ENCODE assay signal across 8 cellular contexts in the genomic region with DNA sequence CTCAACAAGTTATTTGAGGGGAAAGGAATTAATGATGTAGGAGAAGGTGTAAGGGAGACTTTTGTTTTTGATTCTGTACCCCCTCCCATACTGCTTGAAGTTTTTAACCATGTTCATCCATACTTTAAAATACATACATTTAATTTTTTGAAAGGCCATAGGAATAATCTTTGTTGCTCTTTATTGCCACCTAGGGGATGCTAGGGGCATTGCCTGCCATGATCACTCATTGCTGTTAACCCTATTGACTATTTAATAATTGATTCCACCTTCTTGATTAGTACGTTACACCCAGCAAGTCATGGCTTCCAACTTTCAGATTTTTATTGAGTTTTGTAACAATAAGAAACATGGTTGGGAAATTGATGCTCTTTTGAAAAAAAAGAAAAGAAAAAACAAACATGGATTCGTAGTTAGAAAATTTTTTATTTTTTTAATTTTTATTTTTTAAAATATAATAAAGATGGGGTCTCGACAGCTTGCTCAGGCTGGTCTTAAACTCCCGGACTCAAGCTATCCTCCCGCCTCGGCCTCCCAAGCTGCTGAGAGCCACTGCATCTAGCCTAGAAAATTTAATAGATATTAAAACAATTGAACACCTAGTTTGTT. TPM values are rescaled to one million over a fixed set of nuclear protein-coding genes. Genes with fewer than 3 reads are reported as not detected.
DNase-seq lines count a peak whose midpoint lies in the region; ATAC-seq and TF ChIP-seq lines count a peak whose summit lies in the region.

No MANE protein-coding gene starts in this region.

- H3K9me3 ChIP-seq in cardiac muscle cell (ENCODE audit: low read depth) (no peaks in the 10 kb centered on the region), SU-DHL-6 (ENCODE audit: insufficient read depth, low read length) (no peaks in the 10 kb centered on the region), colonic mucosa (no peaks in the 10 kb centered on the region)
- no peaks in the 10 kb centered on the region for H3K9me3 ChIP-seq in naive thymus-derived CD4-positive, alpha-beta T cell (ENCODE audit: control insufficient read depth in 2 of 3, low read length in 3 of 3)

- no peak overlapping the region for H3K4me3 Mint-ChIP-seq in naive thymus-derived CD4-positive, alpha-beta T cell

- H3K4me3 ChIP-seq in cardiac muscle cell, result no peak overlapping the region
- H3K4me3 ChIP-seq in SU-DHL-6 (ENCODE audit: insufficient read depth, low read length, poor library complexity, severe bottlenecking), result no peak overlapping the region
- H3K4me3 ChIP-seq in colonic mucosa, result no peak overlapping the region
- H3K4me3 ChIP-seq in naive thymus-derived CD4-positive, alpha-beta T cell (ENCODE audit: low read length), result no peak overlapping the region

- peak; percentile 33 to 49 for DNase-seq in cardiac muscle cell (ENCODE audit: low read depth in 1 of 2, low spot score in 1 of 2)
- no peak for DNase-seq in left cardiac atrium
- DNase-seq in colonic mucosa, result peak; percentile 43
- DNase-seq in naive thymus-derived CD4-positive, alpha-beta T cell, result peak in 6 of 9 donors; percentile 16 to 53 (median 46)
- no peak for DNase-seq in NCI-H526 treated with DMSO at 0.1 percent for 48 hours (lab: John Stamatoyannopoulos, UW)

- H3K9ac ChIP-seq in SU-DHL-6 (ENCODE audit: low read length), result no peak overlapping the region
- no peak overlapping the region for H3K9ac ChIP-seq in colonic mucosa (ENCODE audit: low read depth in 2 of 2, low read length in 2 of 2)

- peak overlapping the region; percentile 19 for H2AFZ ChIP-seq in SU-DHL-6 (ENCODE audit: low read depth, low read length, severe bottlenecking)

- CTCF ChIA-PET in naive thymus-derived CD4-positive, alpha-beta T cell (lab: Charles Lee), result interaction anchor here (0.7 kb wide), 1 partner anchor 37 kb away, joined by 3 read pairs; no protein-coding TSS in a partner anchor

- H3K27me3 ChIP-seq in cardiac muscle cell (peaks cover 11% of the 10 kb centered on the region), SU-DHL-6 (ENCODE audit: low read length) (no peaks in the 10 kb centered on the region), colonic mucosa (no peaks in the 10 kb centered on the region)
- H3K27me3 ChIP-seq in naive thymus-derived CD4-positive, alpha-beta T cell (ENCODE audit: control insufficient read depth in 2 of 2, insufficient read depth in 2 of 2, low read length in 2 of 2), result no peaks in the 10 kb centered on the region

- peaks cover 0 to 10% (median 0%) of the 10 kb centered on the region in 7 donors for H3K4me1 Mint-ChIP-seq in naive thymus-derived CD4-positive, alpha-beta T cell

- intact Hi-C loops in left cardiac atrium (cut with DNase I), result no loop called here
- intact Hi-C loops in colonic mucosa (cut with DNase I), result loop anchor here (5.0 kb wide), 1 partner anchor 123 kb away; no protein-coding TSS in a partner anchor
- intact Hi-C loops in naive thymus-derived CD4-positive, alpha-beta T cell (cut with micrococcal nuclease), result loop anchor here (1.0 to 2.0 kb wide), 3 partner anchors 8 to 1255 kb away; no protein-coding TSS in a partner anchor

- peak; percentile 40; the same call in 1 of the 2 replicates for TF ChIP-seq RAD21 in Ishikawa (IDR thresholded peaks at IDR 0.05; ENCODE audit: low read depth)

- no peaks in the 10 kb centered on the region for H3K79me2 ChIP-seq in SU-DHL-6 (ENCODE audit: insufficient read depth, low read length)

- no peak overlapping the region for H3K4me2 ChIP-seq in SU-DHL-6 (ENCODE audit: low read depth, low read length, poor library complexity, severe bottlenecking)

- no peaks in the 10 kb centered on the region for H3F3A ChIP-seq in SU-DHL-6 (ENCODE audit: insufficient read depth)

- ATAC-seq in left cardiac atrium, result no peak
- ATAC-seq in naive thymus-derived CD4-positive, alpha-beta T cell, result peak; percentile 86
- ATAC-seq in HG03571 (IDR thresholded peaks at IDR 0.05; ENCODE audit: unreplicated experiment), result no peak

- H3K27ac ChIP-seq in cardiac muscle cell (no peak overlapping the region), SU-DHL-6 (ENCODE audit: low read depth, low read length) (no peak overlapping the region), colonic mucosa (no peak overlapping the region)
- no peak overlapping the region for H3K27ac ChIP-seq in naive thymus-derived CD4-positive, alpha-beta T cell (ENCODE audit: low read depth, low read length)

- TF ChIP-seq CTCF in cardiac muscle cell (IDR thresholded peaks at IDR 0.05; ENCODE audit: low read depth, low read length) (peak; percentile 94), SU-DHL-6 (IDR thresholded peaks at IDR 0.05; ENCODE audit: insufficient read depth, low read length, poor library complexity, severe bottlenecking) (peak; percentile 82), colonic mucosa (IDR thresholded peaks at IDR 0.05) (peak; percentile 95)

- H3K4me1 ChIP-seq in cardiac muscle cell (ENCODE audit: low read depth) (no peaks in the 10 kb centered on the region), colonic mucosa (no peaks in the 10 kb centered on the region)
- no peaks in the 10 kb centered on the region for H3K4me1 ChIP-seq in naive thymus-derived CD4-positive, alpha-beta T cell (ENCODE audit: control insufficient read depth in 2 of 2, insufficient read depth in 2 of 2, low read length in 2 of 2)

- no peaks in the 10 kb centered on the region for H3K36me3 Mint-ChIP-seq in naive thymus-derived CD4-positive, alpha-beta T cell

- POLR2A ChIA-PET in naive thymus-derived CD4-positive, alpha-beta T cell (lab: Charles Lee), result interaction anchor here (1.5 kb wide), 1 partner anchor 8 kb away, joined by 3 read pairs; a partner anchor contains a TSS

- no peaks in the 10 kb centered on the region for H3K36me3 ChIP-seq in cardiac muscle cell
- no peaks in the 10 kb centered on the region for H3K36me3 ChIP-seq in SU-DHL-6 (ENCODE audit: low read length)
- no peaks in the 10 kb centered on the region for H3K36me3 ChIP-seq in colonic mucosa
- H3K36me3 ChIP-seq in naive thymus-derived CD4-positive, alpha-beta T cell (ENCODE audit: control insufficient read depth in 2 of 3, insufficient read depth in 3 of 3, low read length in 3 of 3), result no peaks in the 10 kb centered on the region

- H3K9me2 ChIP-seq in SU-DHL-6 (replicated peaks; ENCODE audit: insufficient read depth, low read length), result no peaks in the 10 kb centered on the region

- H3K9me3 Mint-ChIP-seq in naive thymus-derived CD4-positive, alpha-beta T cell, result peaks cover 0 to 2% (median under 1%) of the 10 kb centered on the region in 11 donors

- H3K27ac Mint-ChIP-seq in naive thymus-derived CD4-positive, alpha-beta T cell, result no peak overlapping the region

- H3K27me3 Mint-ChIP-seq in naive thymus-derived CD4-positive, alpha-beta T cell, result peaks cover 0 to 13% (median 5%) of the 10 kb centered on the region in 5 donors

- no peak for TF ChIP-seq EP300 in Ishikawa (IDR thresholded peaks at IDR 0.05; ENCODE audit: borderline replicate concordance)

- no peaks in the 10 kb centered on the region for H4K20me1 ChIP-seq in SU-DHL-6 (ENCODE audit: low read depth, low read length)

TF ChIP-seq in Ishikawa, 13 proteins besides CTCF, POLR2A, EP300 and RAD21 (continues in another document):
- no peak for TF ChIP-seq CEBPB (IDR thresholded peaks at IDR 0.05)
- no peak for TF ChIP-seq NFIC (IDR thresholded peaks at IDR 0.05)
- no peak for TF ChIP-seq TCF12 (IDR thresholded peaks at IDR 0.05; ENCODE audit: low read depth)
- TF ChIP-seq TEAD4 (IDR thresholded peaks at IDR 0.05), result no peak
- TF ChIP-seq CREB1 (IDR thresholded peaks at IDR 0.05; ENCODE audit: low read depth), result no peak
- TF ChIP-seq FOXM1 (IDR thresholded peaks at IDR 0.05; ENCODE audit: borderline replicate concordance, low read depth), result no peak
- TF ChIP-seq, protein P1, sequence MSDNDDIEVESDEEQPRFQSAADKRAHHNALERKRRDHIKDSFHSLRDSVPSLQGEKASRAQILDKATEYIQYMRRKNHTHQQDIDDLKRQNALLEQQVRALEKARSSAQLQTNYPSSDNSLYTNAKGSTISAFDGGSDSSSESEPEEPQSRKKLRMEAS (IDR thresholded peaks at IDR 0.05), result no peak
- TF ChIP-seq, protein P2, sequence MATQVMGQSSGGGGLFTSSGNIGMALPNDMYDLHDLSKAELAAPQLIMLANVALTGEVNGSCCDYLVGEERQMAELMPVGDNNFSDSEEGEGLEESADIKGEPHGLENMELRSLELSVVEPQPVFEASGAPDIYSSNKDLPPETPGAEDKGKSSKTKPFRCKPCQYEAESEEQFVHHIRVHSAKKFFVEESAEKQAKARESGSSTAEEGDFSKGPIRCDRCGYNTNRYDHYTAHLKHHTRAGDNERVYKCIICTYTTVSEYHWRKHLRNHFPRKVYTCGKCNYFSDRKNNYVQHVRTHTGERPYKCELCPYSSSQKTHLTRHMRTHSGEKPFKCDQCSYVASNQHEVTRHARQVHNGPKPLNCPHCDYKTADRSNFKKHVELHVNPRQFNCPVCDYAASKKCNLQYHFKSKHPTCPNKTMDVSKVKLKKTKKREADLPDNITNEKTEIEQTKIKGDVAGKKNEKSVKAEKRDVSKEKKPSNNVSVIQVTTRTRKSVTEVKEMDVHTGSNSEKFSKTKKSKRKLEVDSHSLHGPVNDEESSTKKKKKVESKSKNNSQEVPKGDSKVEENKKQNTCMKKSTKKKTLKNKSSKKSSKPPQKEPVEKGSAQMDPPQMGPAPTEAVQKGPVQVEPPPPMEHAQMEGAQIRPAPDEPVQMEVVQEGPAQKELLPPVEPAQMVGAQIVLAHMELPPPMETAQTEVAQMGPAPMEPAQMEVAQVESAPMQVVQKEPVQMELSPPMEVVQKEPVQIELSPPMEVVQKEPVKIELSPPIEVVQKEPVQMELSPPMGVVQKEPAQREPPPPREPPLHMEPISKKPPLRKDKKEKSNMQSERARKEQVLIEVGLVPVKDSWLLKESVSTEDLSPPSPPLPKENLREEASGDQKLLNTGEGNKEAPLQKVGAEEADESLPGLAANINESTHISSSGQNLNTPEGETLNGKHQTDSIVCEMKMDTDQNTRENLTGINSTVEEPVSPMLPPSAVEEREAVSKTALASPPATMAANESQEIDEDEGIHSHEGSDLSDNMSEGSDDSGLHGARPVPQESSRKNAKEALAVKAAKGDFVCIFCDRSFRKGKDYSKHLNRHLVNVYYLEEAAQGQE (IDR thresholded peaks at IDR 0.05; ENCODE audit: low read depth), result no peak
- TF ChIP-seq, protein P3, sequence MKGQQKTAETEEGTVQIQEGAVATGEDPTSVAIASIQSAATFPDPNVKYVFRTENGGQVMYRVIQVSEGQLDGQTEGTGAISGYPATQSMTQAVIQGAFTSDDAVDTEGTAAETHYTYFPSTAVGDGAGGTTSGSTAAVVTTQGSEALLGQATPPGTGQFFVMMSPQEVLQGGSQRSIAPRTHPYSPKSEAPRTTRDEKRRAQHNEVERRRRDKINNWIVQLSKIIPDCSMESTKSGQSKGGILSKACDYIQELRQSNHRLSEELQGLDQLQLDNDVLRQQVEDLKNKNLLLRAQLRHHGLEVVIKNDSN (IDR thresholded peaks at IDR 0.05), result no peak
- TF ChIP-seq ZBTB7A (IDR thresholded peaks at IDR 0.05; ENCODE audit: low read depth), result no peak
- no peak for TF ChIP-seq TAF1 (IDR thresholded peaks at IDR 0.05; ENCODE audit: low read depth)

RNA-seq across cellular contexts. Expression of a gene that starts 8.5 kb away (rescaled TPM):
- total RNA-seq in cardiac muscle cell (35.1 and 184 TPM in 2 replicates), left cardiac atrium (10 to 100 TPM; 11.9 to 15.4 TPM), colonic mucosa (10 to 100 TPM; 70.4 to 76.7 TPM)
- 35.8 and 52.6 TPM in 2 replicates for polyA plus RNA-seq in cardiac muscle cell
- total RNA-seq in naive thymus-derived CD4-positive, alpha-beta T cell, result 10 to 100 TPM; 23.5 to 48.7 (median 43.3) TPM
- polyA plus RNA-seq in naive thymus-derived CD4-positive, alpha-beta T cell, result 10 to 100 TPM; 35.9 to 54.7 TPM

Comparison
In these comparisons a context has a peak if more than half of its experiments do, and no peak if none do; other contexts are left out.
1. DNase-seq: peak in cardiac muscle cell (2 of 2), colonic mucosa (single experiment) and naive thymus-derived CD4-positive, alpha-beta T cell (6 of 9); none in left cardiac atrium (single experiment) and NCI-H526 treated with DMSO at 0.1 percent for 48 hours (single experiment).
2. intact Hi-C loops: an anchor here in colonic mucosa (5.0 kb wide) and naive thymus-derived CD4-positive, alpha-beta T cell (1.0 to 2.0 kb wide); none called in left cardiac atrium.
3. Peak in every context shown above with its lines, with median percentiles within 50 percentile points of each other: CTCF ChIP-seq.